8 cellular contexts compared by ENCODE assay signal in genomic region chr11:119205574-119206511, GRCh38. TPM values are rescaled to one million over a fixed set of nuclear protein-coding genes. Genes with fewer than 3 reads are reported as not detected.
DNase-seq lines count a peak whose midpoint lies in the region; ATAC-seq and TF ChIP-seq lines count a peak whose summit lies in the region.

CBL (plus strand) TSS chr11:119206339; CDS start chr11:119206418, 79 bp downstream.

- H3K36me3 Mint-ChIP-seq in activated B cell treated with CpG ODN at 0.5 μM for 24 hours (ENCODE audit: low read depth) = peaks cover 3% of the 10 kb centered on the region

- no peaks in the 10 kb centered on the region for H3K36me3 ChIP-seq in spleen

- no peaks in the 10 kb centered on the region for H3K9me3 ChIP-seq in spleen

- DNase-seq in AG08395 (ENCODE audit: low spot score) = peak; percentile 98
- DNase-seq in NCI-H2227 treated with DMSO at 0.1 percent for 48 hours (lab: John Stamatoyannopoulos, UW) = peak; percentile 83
- peak; percentile 95 for DNase-seq in activated B cell treated with CpG ODN at 0.5 μM for 24 hours
- peak; percentile 92 to 93 for DNase-seq in cardiac fibroblast (ENCODE audit: low read depth in 2 of 2)
- DNase-seq in inferior parietal cortex (ENCODE audit: extremely low spot score) = peak; percentile 91
- DNase-seq in spleen = peak; percentile 98

- TF ChIP-seq CTCF in activated B cell treated with CpG ODN at 0.5 μM for 24 hours (IDR thresholded peaks at IDR 0.05) = no peak
- TF ChIP-seq CTCF in cardiac fibroblast (IDR thresholded peaks at IDR 0.05; ENCODE audit: low read depth, low read length) = peak; percentile 90
- peak; percentile 91 to 99 (median 99) for TF ChIP-seq CTCF in spleen (IDR thresholded peaks at IDR 0.05 in 8 of 11, conservative IDR thresholded peaks at IDR 0.05 in 3 of 11)

- H3K4me3 Mint-ChIP-seq in activated B cell treated with CpG ODN at 0.5 μM for 24 hours = peak within 1 kb of the TSS; percentile 96

- TF ChIP-seq POLR2A in spleen (IDR thresholded peaks at IDR 0.05) = peak in 2 of 3 donors; percentile 18 to 49

- no peaks in the 10 kb centered on the region for H3K27me3 Mint-ChIP-seq in activated B cell treated with CpG ODN at 0.5 μM for 24 hours

- no peaks in the 10 kb centered on the region for H3K9me3 Mint-ChIP-seq in activated B cell treated with CpG ODN at 0.5 μM for 24 hours

- H3K4me3 ChIP-seq in cardiac fibroblast (replicated peaks in 1 of 2; ENCODE audit: low read depth in 2 of 2, low read length in 2 of 2) (peak within 1 kb of the TSS; percentile 95 to 96), spleen (peak within 1 kb of the TSS; percentile 87 to 98 (median 94))

- WGBS in spleen, 5 donors = 0 to 2% (median 1%) methylated on average over 31 to 89 of the region's 89 CpGs

- ATAC-seq in GM18873 (IDR thresholded peaks at IDR 0.05; ENCODE audit: low FRiP score, unreplicated experiment) (peak; percentile 42), HG03139 (IDR thresholded peaks at IDR 0.05; ENCODE audit: unreplicated experiment) (peak; percentile 73), activated B cell treated with CpG ODN at 0.5 μM for 24 hours (ENCODE audit: low read depth) (peak; percentile 86)

- intact Hi-C loops in activated B cell treated with CpG ODN at 0.5 μM for 24 hours (cut with micrococcal nuclease) (loop anchor here (1.0 to 5.0 kb wide), 5 partner anchors 17 to 769 kb away; partner anchors contain the start of genes KMT2A and USP2), spleen (cut with DNase I; ENCODE audit: low total_unique reads) (no loop called here)

- H3K27me3 ChIP-seq in spleen (replicated peaks in 1 of 7) = no peaks in the 10 kb centered on the region

- peak within 1 kb of the TSS; percentile 81 to 98 (median 96) for H3K27ac ChIP-seq in spleen

- CTCF ChIA-PET in activated B cell treated with CpG ODN at 0.5 μM for 24 hours (lab: Charles Lee) = interaction anchor here (0.6 to 4.0 kb wide), 14 partner anchors 9 to 117 kb away, joined by 3 to 23 read pairs (median 4); partner anchors contain the start of genes C2CD2L and NLRX1

- POLR2A ChIA-PET in activated B cell treated with CpG ODN at 0.5 μM for 24 hours (lab: Charles Lee) = interaction anchor here (0.6 to 2.3 kb wide), 12 partner anchors 14 to 187 kb away, joined by 3 to 21 read pairs (median 4); partner anchors contain the start of genes C2CD2L, DPAGT1, HYOU1 and RPS25

- H3K4me1 Mint-ChIP-seq in activated B cell treated with CpG ODN at 0.5 μM for 24 hours = peaks cover 31% of the 10 kb centered on the region

- peaks cover 14 to 57% (median 45%) of the 10 kb centered on the region in 6 donors for H3K4me1 ChIP-seq in spleen

- H3K27ac Mint-ChIP-seq in activated B cell treated with CpG ODN at 0.5 μM for 24 hours = peak within 1 kb of the TSS; percentile 90

RNA-seq across cellular contexts. Expression of gene CBL, which starts in this region (rescaled TPM):
- total RNA-seq in activated B cell treated with CpG ODN at 0.5 μM for 24 hours (26.2 and 27.8 TPM in 2 replicates), spleen (10 to 100 TPM; 41.0 to 56.3 (median 48.9) TPM)
- polyA plus RNA-seq in spleen = 10 to 100 TPM in 1 of 3 donors, 1 to 10 TPM in 2; 9.4 to 10.1 (median 9.5) TPM

Comparison
In these comparisons a context has a peak if more than half of its experiments do, and no peak if none do; other contexts are left out.
1. Peak in every context shown above with its lines: DNase-seq, ATAC-seq, H3K4me3 ChIP-seq and H3K27ac ChIP-seq.